Comparison of ENCODE assay signal across 8 cellular contexts in the genomic region with DNA sequence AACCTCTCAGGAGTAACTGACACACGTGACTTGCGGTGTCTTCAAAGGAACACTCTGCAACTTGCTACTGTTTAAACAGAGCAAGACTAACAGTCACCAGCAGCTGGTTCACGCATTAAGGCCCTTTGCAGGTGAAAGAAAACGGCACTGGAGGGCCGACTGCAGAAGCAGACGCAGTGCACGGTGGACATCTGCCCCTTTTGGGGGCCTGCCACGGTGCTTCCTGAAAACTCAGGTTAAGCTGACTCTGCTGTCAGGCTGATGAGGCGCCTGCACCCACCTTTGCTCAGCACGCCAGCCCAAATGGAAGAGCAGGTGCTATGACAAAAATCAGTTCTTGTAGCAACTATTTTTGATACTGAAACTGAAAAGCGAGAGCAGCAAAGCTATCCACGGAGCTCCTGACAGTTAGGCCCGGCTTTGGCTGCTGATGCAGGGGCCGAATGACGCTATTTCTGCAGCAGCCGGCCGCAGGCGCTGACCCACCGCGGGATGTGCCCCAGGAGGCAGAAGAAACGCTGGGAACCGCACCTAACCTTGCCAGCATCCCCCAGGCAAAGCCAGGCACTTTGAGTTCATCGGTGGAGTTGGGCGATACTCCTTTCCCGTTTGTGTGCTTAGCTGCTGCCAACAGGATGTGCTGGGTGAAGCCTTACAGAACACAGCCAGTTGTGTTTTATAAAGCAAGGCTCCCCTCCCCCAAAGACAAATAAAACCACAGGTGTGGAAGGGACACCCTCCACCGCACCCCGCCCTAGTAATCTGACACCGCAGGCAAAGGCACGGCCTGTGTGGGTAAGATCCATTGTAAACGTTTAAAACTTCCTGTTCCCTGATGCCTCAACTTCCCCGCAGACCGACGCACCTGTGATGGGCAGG. TPM values are rescaled to one million over a fixed set of nuclear protein-coding genes. Genes with fewer than 3 reads are reported as not detected.
A peak's percentile ranks its signal among the peaks of the same experiment; 100 is the strongest.
DNase-seq lines count a peak whose midpoint lies in the region; ATAC-seq, FAIRE-seq and TF ChIP-seq lines count a peak whose summit lies in the region.

No MANE protein-coding gene starts in this region.

- CTCF ChIA-PET in K562 (lab: Yijun Ruan, JAX; ENCODE audit: low intra/inter-chr PET ratio): no interaction called here

- TF ChIP-seq POLR2A in K562 (conservative IDR thresholded peaks at IDR 0.05): no peak; the same call in 1 of the 2 replicates

- peak; percentile 53 for ATAC-seq in GM21515 (IDR thresholded peaks at IDR 0.05; ENCODE audit: unreplicated experiment)
- peak; percentile 90 for ATAC-seq in RWPE2 (ENCODE audit: low read depth)
- peak; percentile 75 for ATAC-seq in K562
- ATAC-seq in mucosa of descending colon: peak; percentile 93

- H3K27ac ChIP-seq in HUES64 (ENCODE audit: low read depth, low read length): peak overlapping the region; percentile 55; the same call in 1 of the 2 replicates
- H3K27ac ChIP-seq in RWPE2 (ENCODE audit: poor library complexity, severe bottlenecking): peak overlapping the region; percentile 88
- no peak overlapping the region for H3K27ac ChIP-seq in K562 (ENCODE audit: extremely low read depth, low read depth, low read length)

- H3K9me3 ChIP-seq in HUES64 (ENCODE audit: insufficient read depth, low read depth, low read length): peaks cover 1% of the 10 kb centered on the region; the same call in 1 of the 2 replicates
- H3K9me3 ChIP-seq in RWPE2 (ENCODE audit: severe bottlenecking): no peaks in the 10 kb centered on the region
- no peaks in the 10 kb centered on the region for H3K9me3 ChIP-seq in K562 (replicated peaks; ENCODE audit: control insufficient read depth, insufficient read depth, low read depth, low read length)
- no peaks in the 10 kb centered on the region for H3K9me3 ChIP-seq in mucosa of descending colon

- peaks cover 6% of the 10 kb centered on the region for H4K20me1 ChIP-seq in K562 (replicated peaks; ENCODE audit: control insufficient read depth, insufficient read depth, low read length)

- H3K9me1 ChIP-seq in K562 (ENCODE audit: control insufficient read depth, insufficient read depth, low read length): no peaks in the 10 kb centered on the region

- peaks cover 39% of the 10 kb centered on the region for H3K36me3 ChIP-seq in HUES64 (ENCODE audit: insufficient read depth, low read length)
- peaks cover 38% of the 10 kb centered on the region for H3K36me3 ChIP-seq in RWPE2 (ENCODE audit: low read depth)
- peaks cover 33% of the 10 kb centered on the region; the same call in 2 of the 3 replicates for H3K36me3 ChIP-seq in K562 (ENCODE audit: control insufficient read depth, insufficient read depth, low read length)
- H3K36me3 ChIP-seq in mucosa of descending colon (ENCODE audit: low read depth): no peaks in the 10 kb centered on the region

- TF ChIP-seq EP300 in K562 (IDR thresholded peaks at IDR 0.05; ENCODE audit: low read length): no peak

- H3K9ac ChIP-seq in HUES64 (ENCODE audit: low read depth, low read length) (peak overlapping the region; percentile 9; the same call in 1 of the 2 replicates), K562 (ENCODE audit: insufficient read depth in 1 of 2, low read depth in 2 of 2, low read length in 2 of 2) (peak overlapping the region in 1 of 2 experiments; percentile 86; a peak in 2 of 4 replicates)

- DNase-seq in ELF-1 (ENCODE audit: low read depth, low spot score) (peak; percentile 26), RWPE2 (ENCODE audit: low spot score) (peak; percentile 93), K562 (ENCODE audit: extremely low read depth in 1 of 4, low spot score in 3 of 4) (peak; percentile 56 to 65 (median 58)), mucosa of descending colon (peak; percentile 87 to 93 (median 92)), AG20443 (ENCODE audit: low spot score) (no peak), SKM-1 (lab: John Stamatoyannopoulos, UW; ENCODE audit: unreplicated experiment) (no peak)

- no peak for TF ChIP-seq RAD21 in K562 (CRISPR knock-in tag; conservative IDR thresholded peaks at IDR 0.05 in 1 of 2, IDR thresholded peaks at IDR 0.05 in 1 of 2)

- in situ Hi-C loops in K562 (cut with MboI): no loop called here

- POLR2A ChIA-PET in K562 (lab: Yijun Ruan, JAX): interaction anchor here (0.6 to 4.6 kb wide), 5 partner anchors 11 to 160 kb away, joined by 3 to 32 read pairs (median 3); partner anchors contain the start of gene TERT

- FAIRE-seq in K562 (lab: Jason Lieb, UNC): peak; percentile 80

- TF ChIP-seq CTCF in RWPE2 (IDR thresholded peaks at IDR 0.05; ENCODE audit: poor library complexity, severe bottlenecking) (no peak), K562 (IDR thresholded peaks at IDR 0.05 in 2 of 3, conservative IDR thresholded peaks at IDR 0.05 in 1 of 3; ENCODE audit: insufficient read depth in 2 of 3, low read depth in 1 of 3, low read length in 3 of 3) (no peak), mucosa of descending colon (IDR thresholded peaks at IDR 0.05) (no peak)

- H3K4me1 ChIP-seq in HUES64 (ENCODE audit: insufficient read depth, low read length) (peaks cover 20% of the 10 kb centered on the region), RWPE2 (ENCODE audit: insufficient read depth, poor library complexity, severe bottlenecking) (peaks cover 21% of the 10 kb centered on the region), K562 (replicated peaks in 1 of 2; ENCODE audit: control insufficient read depth in 2 of 2, insufficient read depth in 2 of 2, low read length in 2 of 2) (peaks cover 13 to 47% of the 10 kb centered on the region in 2 experiments; a peak in 4 of 5 replicates), mucosa of descending colon (ENCODE audit: low read depth) (peaks cover 41% of the 10 kb centered on the region)

- H3K4me3 ChIP-seq in HUES64 (ENCODE audit: low read length) (peak overlapping the region; percentile 9; the same call in 1 of the 2 replicates), RWPE2 (ENCODE audit: severe bottlenecking) (no peak overlapping the region), K562 (no peak overlapping the region), mucosa of descending colon (no peak overlapping the region)

- intact Hi-C loops in K562 (cut with micrococcal nuclease) (no loop called here), mucosa of descending colon (cut with DNase I, micrococcal nuclease) (no loop called here)

- H2AFZ ChIP-seq in K562 (ENCODE audit: low read depth, low read length): no peak overlapping the region

- H3K27me3 ChIP-seq in HUES64 (ENCODE audit: insufficient read depth, low read length) (no peaks in the 10 kb centered on the region), RWPE2 (ENCODE audit: insufficient read depth, poor library complexity, severe bottlenecking) (no peaks in the 10 kb centered on the region), K562 (ENCODE audit: control insufficient read depth in 2 of 2, insufficient read depth in 2 of 2, low read length in 2 of 2) (peaks cover 11 to 35% of the 10 kb centered on the region in 2 experiments; a peak in 3 of 5 replicates)

- WGBS in HUES64: 59% methylated on average over 33 of the region's 33 CpGs
- 23% methylated on average over 33 of the region's 33 CpGs for WGBS in K562 (ENCODE audit: insufficient coverage, low coverage, missing lambda C conversion rate)

- peak overlapping the region; percentile 54 for H3K4me2 ChIP-seq in K562 (ENCODE audit: insufficient read depth, low read length)

- H3K79me2 ChIP-seq in K562 (ENCODE audit: control insufficient read depth, insufficient read depth, low read length): no peaks in the 10 kb centered on the region

- BruUV-seq in K562 (replicated peaks; lab: Mats Ljungman, UMichigan): no TSS peak

RNA-seq across cellular contexts. Expression of gene TERT, which starts 21.1 kb away (rescaled TPM):
- polyA plus RNA-seq in HUES64 (2013, experiment 1 of 2): 9.0 TPM
- polyA plus RNA-seq in HUES64 (2013, experiment 2 of 2): 8.8 TPM
- total RNA-seq in K562 (2011; cell fraction: chromatin; rRNA removed; ENCODE audit: low replicate concordance): 14.2 and 54.7 TPM in 2 replicates
- total RNA-seq in K562 (2011; cell fraction: nucleolus; rRNA removed): 26.1 and 26.7 TPM in 2 replicates
- total RNA-seq in K562 (2011; cell fraction: nucleoplasm; rRNA removed): 10.8 and 13.8 TPM in 2 replicates
- total RNA-seq in K562 (2014; rRNA removed) (1.7 and 2.5 TPM in 2 replicates), K562 (2014; rRNA removed; fragmentation: Illumina TruSeq; extraction: Trizol) (0.41 and 0.44 TPM in 2 replicates), K562 (2015; rRNA removed; fragmentation: Illumina TruSeq; extraction: Trizol) (0.54 and 0.83 TPM in 2 replicates), K562 (2021) (3.3 and 3.4 TPM in 2 replicates), mucosa of descending colon (1 to 10 TPM; 2.1 to 5.0 (median 2.8) TPM)
- polyA plus RNA-seq in K562 (2011; rRNA removed) (1.4 and 2.7 TPM in 2 replicates), K562 (2014; fragmentation: Illumina TruSeq; extraction: Trizol) (0.48 and 1.00 TPM in 2 replicates), K562 (2014; fragmentation: Nextera tagmentation; extraction: Ambion mirVana) (under 1 TPM in 1 of 2 experiments, not detected in 1; 0.08 TPM), K562 (2014; rRNA removed) (2.2 and 4.5 TPM in 2 replicates)
- polyA plus RNA-seq in K562 (2011; cell fraction: cytosol; rRNA removed): 1.3 and 3.8 TPM in 2 replicates
- polyA plus RNA-seq in K562 (2011; cell fraction: nucleus; rRNA removed): 15.4 and 32.7 TPM in 2 replicates
- 1.0 and 1.5 TPM in 2 replicates for polyA plus RNA-seq in K562 (2012)
- polyA minus RNA-seq in K562 (2011; rRNA and poly(A)+ RNA removed): 0.69 and 1.6 TPM in 2 replicates
- polyA minus RNA-seq in K562 (2011; cell fraction: cytosol; rRNA and poly(A)+ RNA removed): 1.7 and 5.3 TPM in 2 replicates
- 8.1 and 11.4 TPM in 2 replicates for polyA minus RNA-seq in K562 (2011; cell fraction: nucleus; rRNA and poly(A)+ RNA removed)

RNA-seq across cellular contexts. Expression of gene CLPTM1L, which starts 29.0 kb away (rescaled TPM):
- polyA plus RNA-seq in HUES64 (2013, experiment 1 of 2): 111 TPM
- 101 TPM for polyA plus RNA-seq in HUES64 (2013, experiment 2 of 2)
- total RNA-seq in K562 (2011; cell fraction: chromatin; rRNA removed; ENCODE audit: low replicate concordance): 215 and 519 TPM in 2 replicates
- 574 and 584 TPM in 2 replicates for total RNA-seq in K562 (2011; cell fraction: nucleolus; rRNA removed)
- total RNA-seq in K562 (2011; cell fraction: nucleoplasm; rRNA removed): 409 and 456 TPM in 2 replicates
- 217 and 249 TPM in 2 replicates for total RNA-seq in K562 (2014; rRNA removed)
- total RNA-seq in K562 (2014; rRNA removed; fragmentation: Illumina TruSeq; extraction: Trizol): 132 and 136 TPM in 2 replicates
- 177 and 179 TPM in 2 replicates for total RNA-seq in K562 (2015; rRNA removed; fragmentation: Illumina TruSeq; extraction: Trizol)
- 145 and 152 TPM in 2 replicates for total RNA-seq in K562 (2021)
- 130 and 184 TPM in 2 replicates for polyA plus RNA-seq in K562 (2011; rRNA removed)
- 150 and 221 TPM in 2 replicates for polyA plus RNA-seq in K562 (2011; cell fraction: cytosol; rRNA removed)
- 196 and 245 TPM in 2 replicates for polyA plus RNA-seq in K562 (2011; cell fraction: nucleus; rRNA removed)
- 110 and 155 TPM in 2 replicates for polyA plus RNA-seq in K562 (2012)
- 198 and 213 TPM in 2 replicates for polyA plus RNA-seq in K562 (2014; fragmentation: Illumina TruSeq; extraction: Trizol)
- polyA plus RNA-seq in K562 (2014; fragmentation: Nextera tagmentation; extraction: Ambion mirVana): 10 to 100 TPM in 1 of 2 experiments, 1 to 10 TPM in 1; 3.5 to 14.1 TPM
- 180 and 181 TPM in 2 replicates for polyA plus RNA-seq in K562 (2014; rRNA removed)
- 112 and 228 TPM in 2 replicates for polyA minus RNA-seq in K562 (2011; rRNA and poly(A)+ RNA removed)
- 74.7 and 93.6 TPM in 2 replicates for polyA minus RNA-seq in K562 (2011; cell fraction: cytosol; rRNA and poly(A)+ RNA removed)
- polyA minus RNA-seq in K562 (2011; cell fraction: nucleus; rRNA and poly(A)+ RNA removed): 73.0 and 82.1 TPM in 2 replicates
- total RNA-seq in mucosa of descending colon: 100 to 1,000 TPM in 1 of 3 donors, 10 to 100 TPM in 2; 86.6 to 101 (median 97.6) TPM

Comparison
In these comparisons a context has a peak if more than half of its experiments do, and no peak if none do; other contexts are left out.
1. DNase-seq: peak in ELF-1 (single experiment), RWPE2 (single experiment), K562 (4 of 4) and mucosa of descending colon (3 of 3); none in AG20443 (single experiment) and SKM-1 (single experiment).
2. Peak in every context shown above with its lines, with median percentiles within 50 percentile points of each other: ATAC-seq.